ENCODE assay signal across 1 cellular context in genomic region chr5:175321927-175322532, GRCh38.
TF ChIP-seq lines count a peak whose summit lies in the region.

No MANE protein-coding gene starts in this region.

TF ChIP-seq in K562, 482 proteins besides CTCF, POLR2A, EP300 and RAD21 (continued from another document):
- no peak for TF ChIP-seq FOXO4 (CRISPR knock-in tag; IDR thresholded peaks at IDR 0.05)
TF ChIP-seq in K562: peak in this region for 7.
